ENCODE assay signal across 1 cellular context in genomic region chr17:13321932-13322701, GRCh38.
TF ChIP-seq lines count a peak whose summit lies in the region.

No MANE protein-coding gene starts in this region.

TF ChIP-seq in HepG2, 621 proteins besides CTCF, POLR2A, EP300 and RAD21 (continued from another document and continues in another):
- TF ChIP-seq ZXDC (CRISPR knock-in tag; IDR thresholded peaks at IDR 0.05): no peak
- TF ChIP-seq SOX6 (IDR thresholded peaks at IDR 0.05): no peak
- TF ChIP-seq SOX6 (CRISPR knock-in tag; IDR thresholded peaks at IDR 0.05): peak; percentile 97
- TF ChIP-seq HHEX (CRISPR knock-in tag; IDR thresholded peaks at IDR 0.05): peak; percentile 92
- TF ChIP-seq ZNF790 (CRISPR knock-in tag; IDR thresholded peaks at IDR 0.05; ENCODE audit: borderline replicate concordance): no peak
- TF ChIP-seq, protein P1, sequence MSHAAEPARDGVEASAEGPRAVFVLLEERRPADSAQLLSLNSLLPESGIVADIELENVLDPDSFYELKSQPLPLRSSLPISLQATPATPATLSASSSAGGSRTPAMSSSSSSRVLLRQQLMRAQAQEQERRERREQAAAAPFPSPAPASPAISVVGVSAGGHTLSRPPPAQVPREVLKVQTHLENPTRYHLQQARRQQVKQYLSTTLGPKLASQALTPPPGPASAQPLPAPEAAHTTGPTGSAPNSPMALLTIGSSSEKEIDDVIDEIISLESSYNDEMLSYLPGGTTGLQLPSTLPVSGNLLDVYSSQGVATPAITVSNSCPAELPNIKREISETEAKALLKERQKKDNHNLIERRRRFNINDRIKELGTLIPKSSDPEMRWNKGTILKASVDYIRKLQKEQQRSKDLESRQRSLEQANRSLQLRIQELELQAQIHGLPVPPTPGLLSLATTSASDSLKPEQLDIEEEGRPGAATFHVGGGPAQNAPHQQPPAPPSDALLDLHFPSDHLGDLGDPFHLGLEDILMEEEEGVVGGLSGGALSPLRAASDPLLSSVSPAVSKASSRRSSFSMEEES (CRISPR knock-in tag; IDR thresholded peaks at IDR 0.05): peak; percentile 85
- TF ChIP-seq, protein P2, sequence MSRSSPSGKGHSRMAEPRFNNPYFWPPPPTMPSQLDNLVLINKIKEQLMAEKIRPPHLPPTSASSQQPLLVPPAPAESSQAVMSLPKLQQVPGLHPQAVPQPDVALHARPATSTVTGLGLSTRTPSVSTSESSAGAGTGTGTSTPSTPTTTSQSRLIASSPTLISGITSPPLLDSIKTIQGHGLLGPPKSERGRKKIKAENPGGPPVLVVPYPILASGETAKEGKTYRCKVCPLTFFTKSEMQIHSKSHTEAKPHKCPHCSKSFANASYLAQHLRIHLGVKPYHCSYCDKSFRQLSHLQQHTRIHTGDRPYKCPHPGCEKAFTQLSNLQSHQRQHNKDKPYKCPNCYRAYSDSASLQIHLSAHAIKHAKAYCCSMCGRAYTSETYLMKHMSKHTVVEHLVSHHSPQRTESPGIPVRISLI (CRISPR knock-in tag; IDR thresholded peaks at IDR 0.05; ENCODE audit: borderline replicate concordance): peak; percentile 25; the same call in 1 of the 2 replicates
- TF ChIP-seq RARG (CRISPR knock-in tag; IDR thresholded peaks at IDR 0.05; ENCODE audit: low read depth): no peak
- TF ChIP-seq KDM5B (CRISPR knock-in tag; IDR thresholded peaks at IDR 0.05; ENCODE audit: borderline replicate concordance): no peak
- TF ChIP-seq ZNF713 (CRISPR knock-in tag; IDR thresholded peaks at IDR 0.05): no peak
- peak; percentile 65; the same call in 1 of the 2 replicates for TF ChIP-seq TARDBP (CRISPR knock-in tag; IDR thresholded peaks at IDR 0.05)
- peak; percentile 82 for TF ChIP-seq SOX13 (IDR thresholded peaks at IDR 0.05)
- TF ChIP-seq SOX13 (CRISPR knock-in tag; conservative IDR thresholded peaks at IDR 0.05 in 1 of 2, IDR thresholded peaks at IDR 0.05 in 1 of 2): peak in 1 of 2 experiments; percentile 93; a peak in 2 of 4 replicates
- TF ChIP-seq RXRB (CRISPR knock-in tag; IDR thresholded peaks at IDR 0.05; ENCODE audit: borderline replicate concordance): peak; percentile 71
- no peak for TF ChIP-seq ZSCAN21 (CRISPR knock-in tag; IDR thresholded peaks at IDR 0.05; ENCODE audit: borderline replicate concordance)
- TF ChIP-seq TBL1XR1 (IDR thresholded peaks at IDR 0.05; ENCODE audit: borderline replicate concordance, low read length, partially characterized antibody): no peak
- peak; percentile 20; the same call in 1 of the 2 replicates for TF ChIP-seq TCF7L2 (IDR thresholded peaks at IDR 0.05; ENCODE audit: low read depth, low read length)
- no peak for TF ChIP-seq ZNF552 (CRISPR knock-in tag; IDR thresholded peaks at IDR 0.05; ENCODE audit: borderline replicate concordance)
- TF ChIP-seq, protein P3, sequence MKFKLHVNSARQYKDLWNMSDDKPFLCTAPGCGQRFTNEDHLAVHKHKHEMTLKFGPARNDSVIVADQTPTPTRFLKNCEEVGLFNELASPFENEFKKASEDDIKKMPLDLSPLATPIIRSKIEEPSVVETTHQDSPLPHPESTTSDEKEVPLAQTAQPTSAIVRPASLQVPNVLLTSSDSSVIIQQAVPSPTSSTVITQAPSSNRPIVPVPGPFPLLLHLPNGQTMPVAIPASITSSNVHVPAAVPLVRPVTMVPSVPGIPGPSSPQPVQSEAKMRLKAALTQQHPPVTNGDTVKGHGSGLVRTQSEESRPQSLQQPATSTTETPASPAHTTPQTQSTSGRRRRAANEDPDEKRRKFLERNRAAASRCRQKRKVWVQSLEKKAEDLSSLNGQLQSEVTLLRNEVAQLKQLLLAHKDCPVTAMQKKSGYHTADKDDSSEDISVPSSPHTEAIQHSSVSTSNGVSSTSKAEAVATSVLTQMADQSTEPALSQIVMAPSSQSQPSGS (CRISPR knock-in tag; IDR thresholded peaks at IDR 0.05): no peak
- TF ChIP-seq CBX5 (CRISPR knock-in tag; IDR thresholded peaks at IDR 0.05; ENCODE audit: borderline replicate concordance): no peak
- no peak for TF ChIP-seq ZNF101 (CRISPR knock-in tag; IDR thresholded peaks at IDR 0.05; ENCODE audit: borderline replicate concordance, low read depth)
- no peak for TF ChIP-seq ATF3 (CRISPR knock-in tag; IDR thresholded peaks at IDR 0.05)
- TF ChIP-seq, protein P4, sequence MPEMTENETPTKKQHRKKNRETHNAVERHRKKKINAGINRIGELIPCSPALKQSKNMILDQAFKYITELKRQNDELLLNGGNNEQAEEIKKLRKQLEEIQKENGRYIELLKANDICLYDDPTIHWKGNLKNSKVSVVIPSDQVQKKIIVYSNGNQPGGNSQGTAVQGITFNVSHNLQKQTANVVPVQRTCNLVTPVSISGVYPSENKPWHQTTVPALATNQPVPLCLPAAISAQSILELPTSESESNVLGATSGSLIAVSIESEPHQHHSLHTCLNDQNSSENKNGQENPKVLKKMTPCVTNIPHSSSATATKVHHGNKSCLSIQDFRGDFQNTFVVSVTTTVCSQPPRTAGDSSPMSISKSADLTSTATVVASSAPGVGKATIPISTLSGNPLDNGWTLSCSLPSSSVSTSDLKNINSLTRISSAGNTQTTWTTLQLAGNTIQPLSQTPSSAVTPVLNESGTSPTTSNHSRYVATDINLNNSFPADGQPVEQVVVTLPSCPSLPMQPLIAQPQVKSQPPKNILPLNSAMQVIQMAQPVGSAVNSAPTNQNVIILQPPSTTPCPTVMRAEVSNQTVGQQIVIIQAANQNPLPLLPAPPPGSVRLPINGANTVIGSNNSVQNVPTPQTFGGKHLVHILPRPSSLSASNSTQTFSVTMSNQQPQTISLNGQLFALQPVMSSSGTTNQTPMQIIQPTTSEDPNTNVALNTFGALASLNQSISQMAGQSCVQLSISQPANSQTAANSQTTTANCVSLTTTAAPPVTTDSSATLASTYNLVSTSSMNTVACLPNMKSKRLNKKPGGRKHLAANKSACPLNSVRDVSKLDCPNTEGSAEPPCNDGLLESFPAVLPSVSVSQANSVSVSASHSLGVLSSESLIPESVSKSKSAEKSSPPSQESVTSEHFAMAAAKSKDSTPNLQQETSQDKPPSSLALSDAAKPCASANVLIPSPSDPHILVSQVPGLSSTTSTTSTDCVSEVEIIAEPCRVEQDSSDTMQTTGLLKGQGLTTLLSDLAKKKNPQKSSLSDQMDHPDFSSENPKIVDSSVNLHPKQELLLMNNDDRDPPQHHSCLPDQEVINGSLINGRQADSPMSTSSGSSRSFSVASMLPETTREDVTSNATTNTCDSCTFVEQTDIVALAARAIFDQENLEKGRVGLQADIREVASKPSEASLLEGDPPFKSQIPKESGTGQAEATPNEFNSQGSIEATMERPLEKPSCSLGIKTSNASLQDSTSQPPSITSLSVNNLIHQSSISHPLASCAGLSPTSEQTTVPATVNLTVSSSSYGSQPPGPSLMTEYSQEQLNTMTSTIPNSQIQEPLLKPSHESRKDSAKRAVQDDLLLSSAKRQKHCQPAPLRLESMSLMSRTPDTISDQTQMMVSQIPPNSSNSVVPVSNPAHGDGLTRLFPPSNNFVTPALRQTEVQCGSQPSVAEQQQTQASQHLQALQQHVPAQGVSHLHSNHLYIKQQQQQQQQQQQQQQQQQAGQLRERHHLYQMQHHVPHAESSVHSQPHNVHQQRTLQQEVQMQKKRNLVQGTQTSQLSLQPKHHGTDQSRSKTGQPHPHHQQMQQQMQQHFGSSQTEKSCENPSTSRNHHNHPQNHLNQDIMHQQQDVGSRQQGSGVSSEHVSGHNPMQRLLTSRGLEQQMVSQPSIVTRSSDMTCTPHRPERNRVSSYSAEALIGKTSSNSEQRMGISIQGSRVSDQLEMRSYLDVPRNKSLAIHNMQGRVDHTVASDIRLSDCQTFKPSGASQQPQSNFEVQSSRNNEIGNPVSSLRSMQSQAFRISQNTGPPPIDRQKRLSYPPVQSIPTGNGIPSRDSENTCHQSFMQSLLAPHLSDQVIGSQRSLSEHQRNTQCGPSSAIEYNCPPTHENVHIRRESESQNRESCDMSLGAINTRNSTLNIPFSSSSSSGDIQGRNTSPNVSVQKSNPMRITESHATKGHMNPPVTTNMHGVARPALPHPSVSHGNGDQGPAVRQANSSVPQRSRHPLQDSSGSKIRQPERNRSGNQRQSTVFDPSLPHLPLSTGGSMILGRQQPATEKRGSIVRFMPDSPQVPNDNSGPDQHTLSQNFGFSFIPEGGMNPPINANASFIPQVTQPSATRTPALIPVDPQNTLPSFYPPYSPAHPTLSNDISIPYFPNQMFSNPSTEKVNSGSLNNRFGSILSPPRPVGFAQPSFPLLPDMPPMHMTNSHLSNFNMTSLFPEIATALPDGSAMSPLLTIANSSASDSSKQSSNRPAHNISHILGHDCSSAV (CRISPR knock-in tag; IDR thresholded peaks at IDR 0.05; ENCODE audit: borderline replicate concordance): no peak
- peak; percentile 78 for TF ChIP-seq POGZ (CRISPR knock-in tag; IDR thresholded peaks at IDR 0.05)
- no peak for TF ChIP-seq ELF1 (CRISPR knock-in tag; IDR thresholded peaks at IDR 0.05)
- TF ChIP-seq CREM (IDR thresholded peaks at IDR 0.05): peak; percentile 65; the same call in 1 of the 2 replicates
- no peak for TF ChIP-seq CREM (CRISPR knock-in tag; IDR thresholded peaks at IDR 0.05)
- peak; percentile 93 for TF ChIP-seq GATAD2A (CRISPR knock-in tag; IDR thresholded peaks at IDR 0.05)
- TF ChIP-seq, protein P5, sequence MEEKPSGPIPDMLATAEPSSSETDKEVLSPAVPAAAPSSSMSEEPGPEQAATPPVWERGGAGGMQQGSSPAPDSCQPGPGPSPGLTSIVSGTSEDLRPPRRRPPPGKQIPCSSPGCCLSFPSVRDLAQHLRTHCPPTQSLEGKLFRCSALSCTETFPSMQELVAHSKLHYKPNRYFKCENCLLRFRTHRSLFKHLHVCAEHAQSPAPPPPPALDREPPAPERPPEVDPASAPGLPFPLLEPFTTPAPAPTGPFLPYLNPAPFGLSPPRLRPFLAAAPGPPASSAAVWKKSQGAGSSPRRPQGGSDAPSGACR (CRISPR knock-in tag; IDR thresholded peaks at IDR 0.05): no peak
- TF ChIP-seq, protein P6, sequence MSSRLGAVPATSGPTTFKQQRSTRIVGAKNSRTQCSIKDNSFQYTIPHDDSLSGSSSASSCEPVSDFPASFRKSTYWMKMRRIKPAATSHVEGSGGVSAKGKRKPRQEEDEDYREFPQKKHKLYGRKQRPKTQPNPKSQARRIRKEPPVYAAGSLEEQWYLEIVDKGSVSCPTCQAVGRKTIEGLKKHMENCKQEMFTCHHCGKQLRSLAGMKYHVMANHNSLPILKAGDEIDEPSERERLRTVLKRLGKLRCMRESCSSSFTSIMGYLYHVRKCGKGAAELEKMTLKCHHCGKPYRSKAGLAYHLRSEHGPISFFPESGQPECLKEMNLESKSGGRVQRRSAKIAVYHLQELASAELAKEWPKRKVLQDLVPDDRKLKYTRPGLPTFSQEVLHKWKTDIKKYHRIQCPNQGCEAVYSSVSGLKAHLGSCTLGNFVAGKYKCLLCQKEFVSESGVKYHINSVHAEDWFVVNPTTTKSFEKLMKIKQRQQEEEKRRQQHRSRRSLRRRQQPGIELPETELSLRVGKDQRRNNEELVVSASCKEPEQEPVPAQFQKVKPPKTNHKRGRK (CRISPR knock-in tag; IDR thresholded peaks at IDR 0.05): no peak
- TF ChIP-seq ZSCAN31 (CRISPR knock-in tag; IDR thresholded peaks at IDR 0.05; ENCODE audit: low read depth): 0 out of 2 replicates have a peak, but pooled peaks have one; percentile 48
- TF ChIP-seq ISL2 (CRISPR knock-in tag; IDR thresholded peaks at IDR 0.05): peak; percentile 97
- no peak for TF ChIP-seq ZNF678 (CRISPR knock-in tag; IDR thresholded peaks at IDR 0.05)
- 0 out of 2 replicates have a peak, but pooled peaks have one; percentile 14 for TF ChIP-seq ZBTB34 (CRISPR knock-in tag; IDR thresholded peaks at IDR 0.05)
- TF ChIP-seq MAZ (IDR thresholded peaks at IDR 0.05; ENCODE audit: borderline replicate concordance, low read depth, low read length): no peak
- no peak; the same call in 1 of the 2 replicates for TF ChIP-seq MAZ (CRISPR knock-in tag; IDR thresholded peaks at IDR 0.05; ENCODE audit: low read depth)
- TF ChIP-seq IRF2 (CRISPR knock-in tag; IDR thresholded peaks at IDR 0.05): 0 out of 2 replicates have a peak, but pooled peaks have one; percentile 38
- TF ChIP-seq TEAD3 (CRISPR knock-in tag; optimal IDR thresholded peaks at IDR 0.05; ENCODE audit: borderline replicate concordance): peak; percentile 60
- TF ChIP-seq ZBTB7A (CRISPR knock-in tag; IDR thresholded peaks at IDR 0.05): peak; percentile 90
- 0 out of 2 replicates have a peak, but pooled peaks have one; percentile 40 for TF ChIP-seq ZNF441 (CRISPR knock-in tag; IDR thresholded peaks at IDR 0.05; ENCODE audit: borderline replicate concordance)
- no peak for TF ChIP-seq GABPB1 (CRISPR knock-in tag; IDR thresholded peaks at IDR 0.05)
- no peak for TF ChIP-seq ZNF121 (CRISPR knock-in tag; IDR thresholded peaks at IDR 0.05)
- peak; percentile 90 for TF ChIP-seq MED1 (CRISPR knock-in tag; IDR thresholded peaks at IDR 0.05)
